In the genomic region with DNA sequence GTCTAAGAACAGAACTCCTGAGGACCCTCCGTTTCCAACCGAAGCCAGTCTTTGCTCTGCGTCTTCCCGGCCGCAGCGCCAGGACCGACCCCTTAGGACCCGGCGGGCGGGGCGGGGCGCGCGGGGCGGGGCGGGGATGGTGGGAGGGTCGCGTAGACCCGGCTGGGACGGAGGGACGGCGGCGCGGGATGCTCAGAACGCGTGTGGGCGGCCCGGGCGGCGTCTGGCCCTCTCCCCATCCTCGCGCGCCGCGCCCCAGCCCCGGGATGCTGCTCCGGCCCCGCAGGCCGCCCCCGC, we compare ENCODE assay signal across 1 cellular context.
TF ChIP-seq lines count a peak whose summit lies in the region.

A gene with protein sequence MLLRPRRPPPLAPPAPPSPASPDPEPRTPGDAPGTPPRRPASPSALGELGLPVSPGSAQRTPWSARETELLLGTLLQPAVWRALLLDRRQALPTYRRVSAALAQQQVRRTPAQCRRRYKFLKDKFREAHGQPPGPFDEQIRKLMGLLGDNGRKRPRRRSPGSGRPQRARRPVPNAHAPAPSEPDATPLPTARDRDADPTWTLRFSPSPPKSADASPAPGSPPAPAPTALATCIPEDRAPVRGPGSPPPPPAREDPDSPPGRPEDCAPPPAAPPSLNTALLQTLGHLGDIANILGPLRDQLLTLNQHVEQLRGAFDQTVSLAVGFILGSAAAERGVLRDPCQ (plus strand): TSS at position 195 of the 297 bp plus-strand sequence. CDS start 72 bp downstream, at position 267.

TF ChIP-seq in WTC11, 78 proteins besides CTCF, POLR2A, EP300 and RAD21 (continued from another document):
- TF ChIP-seq, protein P1, sequence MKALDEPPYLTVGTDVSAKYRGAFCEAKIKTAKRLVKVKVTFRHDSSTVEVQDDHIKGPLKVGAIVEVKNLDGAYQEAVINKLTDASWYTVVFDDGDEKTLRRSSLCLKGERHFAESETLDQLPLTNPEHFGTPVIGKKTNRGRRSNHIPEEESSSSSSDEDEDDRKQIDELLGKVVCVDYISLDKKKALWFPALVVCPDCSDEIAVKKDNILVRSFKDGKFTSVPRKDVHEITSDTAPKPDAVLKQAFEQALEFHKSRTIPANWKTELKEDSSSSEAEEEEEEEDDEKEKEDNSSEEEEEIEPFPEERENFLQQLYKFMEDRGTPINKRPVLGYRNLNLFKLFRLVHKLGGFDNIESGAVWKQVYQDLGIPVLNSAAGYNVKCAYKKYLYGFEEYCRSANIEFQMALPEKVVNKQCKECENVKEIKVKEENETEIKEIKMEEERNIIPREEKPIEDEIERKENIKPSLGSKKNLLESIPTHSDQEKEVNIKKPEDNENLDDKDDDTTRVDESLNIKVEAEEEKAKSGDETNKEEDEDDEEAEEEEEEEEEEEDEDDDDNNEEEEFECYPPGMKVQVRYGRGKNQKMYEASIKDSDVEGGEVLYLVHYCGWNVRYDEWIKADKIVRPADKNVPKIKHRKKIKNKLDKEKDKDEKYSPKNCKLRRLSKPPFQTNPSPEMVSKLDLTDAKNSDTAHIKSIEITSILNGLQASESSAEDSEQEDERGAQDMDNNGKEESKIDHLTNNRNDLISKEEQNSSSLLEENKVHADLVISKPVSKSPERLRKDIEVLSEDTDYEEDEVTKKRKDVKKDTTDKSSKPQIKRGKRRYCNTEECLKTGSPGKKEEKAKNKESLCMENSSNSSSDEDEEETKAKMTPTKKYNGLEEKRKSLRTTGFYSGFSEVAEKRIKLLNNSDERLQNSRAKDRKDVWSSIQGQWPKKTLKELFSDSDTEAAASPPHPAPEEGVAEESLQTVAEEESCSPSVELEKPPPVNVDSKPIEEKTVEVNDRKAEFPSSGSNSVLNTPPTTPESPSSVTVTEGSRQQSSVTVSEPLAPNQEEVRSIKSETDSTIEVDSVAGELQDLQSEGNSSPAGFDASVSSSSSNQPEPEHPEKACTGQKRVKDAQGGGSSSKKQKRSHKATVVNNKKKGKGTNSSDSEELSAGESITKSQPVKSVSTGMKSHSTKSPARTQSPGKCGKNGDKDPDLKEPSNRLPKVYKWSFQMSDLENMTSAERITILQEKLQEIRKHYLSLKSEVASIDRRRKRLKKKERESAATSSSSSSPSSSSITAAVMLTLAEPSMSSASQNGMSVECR (CRISPR knock-in tag; IDR thresholded peaks at IDR 0.05; ENCODE audit: borderline replicate concordance) = no peak
- TF ChIP-seq ATF1 (CRISPR knock-in tag; IDR thresholded peaks at IDR 0.05) = no peak
